Comparison of ENCODE assay signal across 24 cellular contexts in the genomic region with DNA sequence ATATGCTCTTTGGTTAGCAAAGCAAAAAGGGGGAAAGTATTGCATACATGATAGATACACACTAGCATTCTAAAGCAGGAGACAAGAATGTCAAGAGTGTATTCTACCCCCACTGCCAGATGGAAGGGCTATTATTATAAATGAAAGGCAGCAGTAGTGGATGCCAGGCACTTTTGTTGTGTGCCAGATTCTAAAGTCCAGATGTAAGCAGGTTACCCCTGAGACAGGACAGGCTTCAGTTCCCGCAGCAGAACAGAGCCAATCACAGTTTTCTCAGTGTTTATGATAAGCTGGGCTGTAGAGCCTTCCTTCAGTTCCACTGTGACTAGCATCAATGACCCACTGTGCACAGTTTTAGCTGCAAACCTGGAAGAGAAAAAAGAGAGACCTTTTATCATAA.
A peak's percentile ranks its signal among the peaks of the same experiment; 100 is the strongest.
DNase-seq lines count a peak whose midpoint lies in the region; ATAC-seq and TF ChIP-seq lines count a peak whose summit lies in the region.
"Had no signal": no experiment of that assay in that cellular context is flagged by ENCODE, and none has a peak within 500 bp of the region (broad histone marks: within the 10 kb centered on the region; RNA-seq: fewer than 3 reads in every experiment).

No MANE protein-coding gene starts in this region.

- no peak for TF ChIP-seq POLR2A in heart left ventricle (IDR thresholded peaks at IDR 0.05)

- no peaks in the 10 kb centered on the region for H3K27me3 ChIP-seq in heart left ventricle
- no peaks in the 10 kb centered on the region for H3K27me3 ChIP-seq in left ventricle myocardium inferior (ENCODE audit: low read depth)
- H3K27me3 ChIP-seq in smooth muscle cell (ENCODE audit: low read depth): no peaks in the 10 kb centered on the region
- H3K27me3 ChIP-seq: SJSA1, testis had no signal

- no peak overlapping the region for H2AFZ ChIP-seq in smooth muscle cell (ENCODE audit: low read depth)

- H3K36me3 ChIP-seq in heart left ventricle (peaks cover 0 to 24% (median 0%) of the 10 kb centered on the region in 9 donors), left ventricle myocardium inferior (peaks cover 8% of the 10 kb centered on the region), smooth muscle cell (ENCODE audit: low read depth) (peaks cover 5% of the 10 kb centered on the region)
- H3K36me3 ChIP-seq: SJSA1 had no signal

- intact Hi-C loops in heart left ventricle (cut with DNase I) (loop anchor here in 4 of 10 donors (10.0 kb wide), 2 partner anchors 358 to 438 kb away; no protein-coding TSS in a partner anchor), left ventricle myocardium inferior (cut with micrococcal nuclease) (loop anchor here (5.0 kb wide), 1 partner anchor 440 kb away; no protein-coding TSS in a partner anchor)

- TF ChIP-seq CTCF in heart left ventricle (IDR thresholded peaks at IDR 0.05): no peak
- TF ChIP-seq CTCF in left ventricle myocardium inferior (IDR thresholded peaks at IDR 0.05; ENCODE audit: borderline replicate concordance): no peak
- TF ChIP-seq CTCF in glutamatergic neuron (IDR thresholded peaks at IDR 0.05; ENCODE audit: partially characterized antibody, unreplicated experiment): no peak
- no peak for TF ChIP-seq CTCF in smooth muscle cell (IDR thresholded peaks at IDR 0.05; ENCODE audit: borderline replicate concordance, insufficient read depth, poor library complexity, severe bottlenecking)

- peaks cover 2% of the 10 kb centered on the region for H3K27me3 Mint-ChIP-seq in glutamatergic neuron (ENCODE audit: unreplicated experiment)
- H3K27me3 Mint-ChIP-seq: activated CD4-positive, alpha-beta T cell treated with anti-CD3 and anti-CD28 coated beads for 36 hours; CD4-positive, CD25-positive, alpha-beta regulatory T cell; progenitor cell of endocrine pancreas had no signal

- H3K4me2 ChIP-seq in smooth muscle cell: no peak overlapping the region

- H3K9me3 ChIP-seq in heart left ventricle (no peaks in the 10 kb centered on the region), left ventricle myocardium inferior (replicated peaks) (no peaks in the 10 kb centered on the region), smooth muscle cell (replicated peaks; ENCODE audit: low read depth) (no peaks in the 10 kb centered on the region)
- H3K9me3 ChIP-seq: SJSA1, testis had no signal

- H3K4me3 Mint-ChIP-seq in glutamatergic neuron (ENCODE audit: unreplicated experiment): peak overlapping the region; percentile 43
- H3K4me3 Mint-ChIP-seq: activated CD4-positive, alpha-beta T cell treated with anti-CD3 and anti-CD28 coated beads for 36 hours; CD4-positive, CD25-positive, alpha-beta regulatory T cell; nephron; stimulated activated effector memory CD8-positive, alpha-beta T cell treated with anti-CD3 and anti-CD28 coated beads, Interleukin-12 subunit alpha, Interleukin-12 subunit beta, amount 100 ng/mL, for 72 hours; T-helper 1 cell treated with Interleukin-12 subunit alpha and Interleukin-12 subunit beta and Interleukin-4 antibody, amounts not matched to agents 30 μg/mL and 1 μg/mL, for 36 hours had no signal

- DNase-seq in heart left ventricle: no peak
- no peak for DNase-seq in left ventricle myocardium inferior
- DNase-seq in NCI-H524 (lab: John Stamatoyannopoulos, UW): peak; percentile 56 to 86
- no peak for DNase-seq in glutamatergic neuron
- DNase-seq in kidney tubule cell (ENCODE audit: low spot score): no peak
- DNase-seq in smooth muscle cell (lab: John Stamatoyannopoulos, UW; ENCODE audit: unreplicated experiment): no peak
- DNase-seq: activated CD4-positive, alpha-beta T cell treated with anti-CD3 and anti-CD28 coated beads for 36 hours; activated naive CD4-positive, alpha-beta T cell treated with anti-CD3 and anti-CD28 coated beads, Interleukin-2, amount 50 U/mL, for 16 hours; anterior cingulate cortex; CD4-positive, CD25-positive, alpha-beta regulatory T cell; central memory CD4-positive, alpha-beta T cell; DMS79 treated with DMSO at 0.1 percent for 48 hours; Kasumi-1; NCI-H1048; NK-92 treated with Interleukin-12 subunit alpha and Interleukin-12 subunit beta, amount 100 ng/mL, for 24 hours; stimulated activated CD4-positive, alpha-beta T cell treated with anti-CD3 and anti-CD28 coated beads, Interleukin-1b, Interleukin-23, amount 100 ng/mL, for 48 hours; testis had no signal

- peaks cover 2% of the 10 kb centered on the region for H3K9me3 Mint-ChIP-seq in glutamatergic neuron (ENCODE audit: unreplicated experiment)
- H3K9me3 Mint-ChIP-seq: CD4-positive, CD25-positive, alpha-beta regulatory T cell; nephron; stimulated activated effector memory CD8-positive, alpha-beta T cell treated with anti-CD3 and anti-CD28 coated beads, Interleukin-12 subunit alpha, Interleukin-12 subunit beta, amount 100 ng/mL, for 72 hours; T-helper 1 cell treated with Interleukin-12 subunit alpha and Interleukin-12 subunit beta and Interleukin-4 antibody, amounts not matched to agents 30 μg/mL and 1 μg/mL, for 36 hours had no signal

- ATAC-seq in heart left ventricle: peak; percentile 58 to 81 (median 72)
- ATAC-seq in HG03097 (IDR thresholded peaks at IDR 0.05; ENCODE audit: low FRiP score, unreplicated experiment): no peak
- ATAC-seq: activated CD4-positive, alpha-beta T cell treated with anti-CD3 and anti-CD28 coated beads for 36 hours; stimulated activated effector memory CD8-positive, alpha-beta T cell treated with anti-CD3 and anti-CD28 coated beads, Interleukin-12 subunit alpha, Interleukin-12 subunit beta, amount 100 ng/mL, for 72 hours had no signal

- H3K9ac ChIP-seq in smooth muscle cell (ENCODE audit: low read depth): no peak overlapping the region

- H4K20me1 ChIP-seq in smooth muscle cell (ENCODE audit: low read depth): no peaks in the 10 kb centered on the region

- peaks cover 30% of the 10 kb centered on the region for H3K4me1 Mint-ChIP-seq in glutamatergic neuron (ENCODE audit: low read depth, unreplicated experiment)
- H3K4me1 Mint-ChIP-seq: activated CD4-positive, alpha-beta T cell treated with anti-CD3 and anti-CD28 coated beads for 36 hours; CD4-positive, CD25-positive, alpha-beta regulatory T cell; stimulated activated effector memory CD8-positive, alpha-beta T cell treated with anti-CD3 and anti-CD28 coated beads, Interleukin-12 subunit alpha, Interleukin-12 subunit beta, amount 100 ng/mL, for 72 hours had no signal

- H3K4me1 ChIP-seq in heart left ventricle (peaks cover 0 to 7% (median 1%) of the 10 kb centered on the region in 12 donors), left ventricle myocardium inferior (peaks cover 20% of the 10 kb centered on the region), smooth muscle cell (ENCODE audit: low read depth) (peaks cover 36% of the 10 kb centered on the region)
- H3K4me1 ChIP-seq: testis had no signal

- 46 to 52% (median 48%) methylated on average over 1 of the region's 1 CpG for WGBS in heart left ventricle, 4 donors
- 84% methylated on average over 1 of the region's 1 CpG for WGBS in smooth muscle cell (ENCODE audit: low lambda C conversion rate)

- no peaks in the 10 kb centered on the region for H3K36me3 Mint-ChIP-seq in glutamatergic neuron (ENCODE audit: unreplicated experiment)

- no peaks in the 10 kb centered on the region for H3F3A ChIP-seq in smooth muscle cell (ENCODE audit: low read depth)

- H3K4me3 ChIP-seq in heart left ventricle (no peak overlapping the region), left ventricle myocardium inferior (no peak overlapping the region), smooth muscle cell (no peak overlapping the region)
- H3K4me3 ChIP-seq: SJSA1, testis had no signal

- H3K27ac Mint-ChIP-seq in glutamatergic neuron (ENCODE audit: unreplicated experiment): peak overlapping the region; percentile 78
- H3K27ac Mint-ChIP-seq: activated CD4-positive, alpha-beta T cell treated with anti-CD3 and anti-CD28 coated beads for 36 hours; CD4-positive, CD25-positive, alpha-beta regulatory T cell; nephron; progenitor cell of endocrine pancreas; stimulated activated effector memory CD8-positive, alpha-beta T cell treated with anti-CD3 and anti-CD28 coated beads, Interleukin-12 subunit alpha, Interleukin-12 subunit beta, amount 100 ng/mL, for 72 hours; T-helper 1 cell treated with Interleukin-12 subunit alpha and Interleukin-12 subunit beta and Interleukin-4 antibody, amounts not matched to agents 30 μg/mL and 1 μg/mL, for 36 hours had no signal

- no peaks in the 10 kb centered on the region for H3K79me2 ChIP-seq in smooth muscle cell (ENCODE audit: low read depth)

- no peak overlapping the region for H3K27ac ChIP-seq in heart left ventricle
- H3K27ac ChIP-seq in left ventricle myocardium inferior (replicated peaks): no peak overlapping the region
- peak overlapping the region; percentile 46 for H3K27ac ChIP-seq in temporal lobe (ENCODE audit: low read depth, low read length)
- no peak overlapping the region for H3K27ac ChIP-seq in smooth muscle cell (ENCODE audit: low read depth)
- H3K27ac ChIP-seq: SJSA1, testis had no signal

Comparison
In these comparisons a context has a peak if more than half of its experiments do, and no peak if none do; other contexts are left out.
1. DNase-seq: peak in NCI-H524 (2 of 2); none in heart left ventricle (0 of 5), left ventricle myocardium inferior (single experiment), glutamatergic neuron (single experiment), kidney tubule cell (single experiment) and smooth muscle cell (single experiment).